ENCODE assay signal across 8 cellular contexts in genomic region chr12:122081108-122081696, GRCh38. TPM values are rescaled to one million over a fixed set of nuclear protein-coding genes. Genes with fewer than 3 reads are reported as not detected.
DNase-seq lines count a peak whose midpoint lies in the region; ATAC-seq and TF ChIP-seq lines count a peak whose summit lies in the region.

No MANE protein-coding gene starts in this region.

- DNase-seq in NB4 (ENCODE audit: low read depth) = peak; percentile 44
- peak in 4 of 61 donors; percentile 12 to 40 (median 23) for DNase-seq in caudate nucleus (lab: John Stamatoyannopoulos, UW)
- DNase-seq in NK-92 treated with Interleukin-12 subunit alpha and Interleukin-12 subunit beta, amount 100 ng/mL, for 24 hours (lab: John Stamatoyannopoulos, UW) = no peak
- no peak for DNase-seq in dedifferentiated amniotic fluid mesenchymal stem cell (ENCODE audit: extremely low spot score)

- peak overlapping the region; percentile 93 to 100 (median 98) for H3K4me2 ChIP-seq in BLaER1 treated with 17β-estradiol and CSF1 and Interleukin-3, amounts not matched to agents 10 nM and 100 nM

- no peaks in the 10 kb centered on the region for H3K27me3 ChIP-seq in BLaER1 treated with 17β-estradiol and CSF1 and Interleukin-3, amounts not matched to agents 10 nM and 100 nM
- no peaks in the 10 kb centered on the region for H3K27me3 ChIP-seq in mononuclear cell (ENCODE audit: insufficient read depth, low read length)

- H3K9me3 ChIP-seq in BLaER1 treated with 17β-estradiol and CSF1 and Interleukin-3, amounts not matched to agents 10 nM and 100 nM (replicated peaks in 1 of 11) = no peaks in the 10 kb centered on the region
- H3K9me3 ChIP-seq in mononuclear cell (ENCODE audit: low read depth, low read length) = no peaks in the 10 kb centered on the region

- peak overlapping the region; percentile 82 to 98 (median 97) for H3K27ac ChIP-seq in BLaER1 treated with 17β-estradiol and CSF1 and Interleukin-3, amounts not matched to agents 10 nM and 100 nM
- peak overlapping the region; percentile 9 for H3K27ac ChIP-seq in caudate nucleus (ENCODE audit: low read depth, low read length)

- peak overlapping the region; percentile 81 to 99 (median 98) for H3K9ac ChIP-seq in BLaER1 treated with 17β-estradiol and CSF1 and Interleukin-3, amounts not matched to agents 10 nM and 100 nM

- peaks cover 70 to 75% (median 73%) of the 10 kb centered on the region in 10 experiments for H3K4me1 ChIP-seq in BLaER1 treated with 17β-estradiol and CSF1 and Interleukin-3, amounts not matched to agents 10 nM and 100 nM
- H3K4me1 ChIP-seq in mononuclear cell (ENCODE audit: insufficient read depth, low read length) = peaks cover 83% of the 10 kb centered on the region

- H3K36me3 ChIP-seq in BLaER1 treated with 17β-estradiol and CSF1 and Interleukin-3, amounts not matched to agents 10 nM and 100 nM = peaks cover 16 to 29% (median 23%) of the 10 kb centered on the region in 11 experiments; a peak in 21 of 22 replicates

- no peak for TF ChIP-seq CTCF in NB4 (IDR thresholded peaks at IDR 0.05; ENCODE audit: low read depth, low read length)

- ATAC-seq in GM19463 (IDR thresholded peaks at IDR 0.05; ENCODE audit: unreplicated experiment) (no peak), HG03460 (IDR thresholded peaks at IDR 0.05; ENCODE audit: unreplicated experiment) (no peak)

- H4K20me1 ChIP-seq in BLaER1 treated with 17β-estradiol and CSF1 and Interleukin-3, amounts not matched to agents 10 nM and 100 nM = peaks cover 44 to 76% (median 70%) of the 10 kb centered on the region in 11 experiments

- peak overlapping the region; percentile 87 to 98 (median 96) for H3K4me3 ChIP-seq in BLaER1 treated with 17β-estradiol and CSF1 and Interleukin-3, amounts not matched to agents 10 nM and 100 nM
- peak overlapping the region; percentile 84 for H3K4me3 ChIP-seq in NB4 (ENCODE audit: low read depth, low read length)
- H3K4me3 ChIP-seq in mononuclear cell (ENCODE audit: low read length) = peak overlapping the region; percentile 82

- TF ChIP-seq POLR2A in NB4 (IDR thresholded peaks at IDR 0.05; ENCODE audit: extremely low read depth, insufficient read length) = no peak

RNA-seq across cellular contexts. Expression of gene MLXIP, which starts 2.6 kb away (rescaled TPM):
- total RNA-seq in mononuclear cell = 27.1 TPM

RNA-seq across cellular contexts. Expression of gene BCL7A, which starts 59.5 kb away (rescaled TPM):
- 6.2 TPM for total RNA-seq in mononuclear cell
